In the genomic region with DNA sequence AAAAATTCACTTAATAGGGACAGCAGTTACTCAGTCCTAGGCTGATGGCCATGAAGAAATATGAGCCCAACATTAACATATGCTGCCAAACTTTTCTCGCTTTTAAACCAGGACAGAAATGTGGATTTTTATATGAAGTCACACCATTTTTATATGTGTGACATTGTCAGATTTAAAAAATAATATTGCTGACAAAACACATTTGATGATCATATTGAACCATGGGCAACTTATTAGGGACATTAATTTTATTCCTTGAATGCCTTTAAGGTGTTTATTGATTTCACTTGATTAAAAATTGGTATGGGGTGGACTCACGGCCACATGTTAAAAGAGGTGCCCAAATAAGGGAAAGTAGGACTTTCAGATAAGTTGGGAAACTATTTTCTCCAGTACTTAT, we compare ENCODE assay signal across 21 cellular contexts. TPM values are rescaled to one million over a fixed set of nuclear protein-coding genes. Genes with fewer than 3 reads are reported as not detected.
DNase-seq lines count a peak whose midpoint lies in the region; ATAC-seq, FAIRE-seq and TF ChIP-seq lines count a peak whose summit lies in the region.
"Had no signal": no experiment of that assay in that cellular context is flagged by ENCODE, and none has a peak within 500 bp of the region (broad histone marks: within the 10 kb centered on the region; RNA-seq: fewer than 3 reads in every experiment).

No MANE protein-coding gene starts in this region.

- H2BK5ac ChIP-seq in IMR-90 (ENCODE audit: low read depth, low read length, poor library complexity, severe bottlenecking) = no peak overlapping the region

- H3K9me3 Mint-ChIP-seq in memory B cell (no peaks in the 10 kb centered on the region), endodermal cell (no peaks in the 10 kb centered on the region)
- H3K9me3 Mint-ChIP-seq: CD4-positive, alpha-beta T cell; CD8-positive, alpha-beta T cell had no signal

- H2BK15ac ChIP-seq in IMR-90 (ENCODE audit: low read depth, low read length) = no peak overlapping the region

- TF ChIP-seq CTCF in A549 (IDR thresholded peaks at IDR 0.05) (no peak), IMR-90 (conservative IDR thresholded peaks at IDR 0.05; ENCODE audit: low read depth, low read length) (no peak), endodermal cell (conservative IDR thresholded peaks at IDR 0.05) (no peak)

- H3K27me3 ChIP-seq in IMR-90 (ENCODE audit: control insufficient read depth, insufficient read depth, low read length) (no peaks in the 10 kb centered on the region), endodermal cell (ENCODE audit: control insufficient read depth, insufficient read depth, low read length, poor library complexity, severe bottlenecking) (no peaks in the 10 kb centered on the region)
- H3K27me3 ChIP-seq: BLaER1 treated with 17β-estradiol and CSF1 and Interleukin-3, amounts not matched to agents 10 nM and 100 nM had no signal

- WGBS in A549 (ENCODE audit: missing lambda C conversion rate) = 93% methylated on average over 2 of the region's 2 CpGs
- no CpG with 5 or more reads among the region's 2 CpGs for WGBS in IMR-90 (ENCODE audit: extremely low coverage in 2 of 2, insufficient read length in 1 of 2), 2 experiments
- 96% methylated on average over 2 of the region's 2 CpGs; no CpG with 5 or more reads in 1 of the 2 experiments for WGBS in endodermal cell (ENCODE audit: insufficient coverage in 1 of 2, insufficient read length in 1 of 2), 2 experiments

- CTCF ChIA-PET in A549 (lab: Yijun Ruan, JAX) = no interaction called here
- CTCF ChIA-PET in IMR-90 (lab: Yijun Ruan, JAX) = no interaction called here

- H3K4me2 ChIP-seq in A549 (no peak overlapping the region), IMR-90 (ENCODE audit: low read depth, low read length) (no peak overlapping the region)
- H3K4me2 ChIP-seq: BLaER1 treated with 17β-estradiol and CSF1 and Interleukin-3, amounts not matched to agents 10 nM and 100 nM had no signal

- H3K56ac ChIP-seq in IMR-90 (ENCODE audit: extremely low read depth, insufficient read depth, low read length) = no peak overlapping the region

- dilution Hi-C loops in IMR-90 (cut with HindIII; ENCODE audit: low sequenced_read_pairs, unreplicated experiment) = no loop called here

- H3K4me1 ChIP-seq in A549 = no peaks in the 10 kb centered on the region
- H3K4me1 ChIP-seq in IMR-90 (ENCODE audit: control insufficient read depth, insufficient read depth, low read length) = no peaks in the 10 kb centered on the region
- no peaks in the 10 kb centered on the region for H3K4me1 ChIP-seq in endodermal cell (ENCODE audit: control insufficient read depth, insufficient read depth, low read length)
- H3K4me1 ChIP-seq: Caco-2 had no signal

- in situ Hi-C loops in IMR-90 (cut with MboI; ENCODE audit: low sequenced_read_pairs) = no loop called here

- no peak overlapping the region for H3K27ac ChIP-seq in A549
- no peak overlapping the region for H3K27ac ChIP-seq in IMR-90 (ENCODE audit: insufficient read depth, low read length)
- H3K27ac ChIP-seq in endodermal cell (ENCODE audit: low read depth, low read length) = no peak overlapping the region
- H3K27ac ChIP-seq: BLaER1 treated with 17β-estradiol and CSF1 and Interleukin-3, amounts not matched to agents 10 nM and 100 nM; C4-2B had no signal

- H3K36me3 ChIP-seq in IMR-90 (ENCODE audit: control insufficient read depth, insufficient read depth, low read length) (peaks cover 2% of the 10 kb centered on the region), endodermal cell (ENCODE audit: control insufficient read depth, insufficient read depth, low read length) (peaks cover 33% of the 10 kb centered on the region)

- no peak overlapping the region for H3K18ac ChIP-seq in IMR-90 (ENCODE audit: low read depth, low read length)

- TF ChIP-seq POLR2A in A549 (IDR thresholded peaks at IDR 0.05; ENCODE audit: low read length) (no peak), IMR-90 (IDR thresholded peaks at IDR 0.05; ENCODE audit: low read depth, low read length) (no peak), erythroblast (IDR thresholded peaks at IDR 0.05; ENCODE audit: low read length) (no peak)

- H3K36me3 Mint-ChIP-seq in memory B cell = peaks cover 14% of the 10 kb centered on the region
- peaks cover 34% of the 10 kb centered on the region for H3K36me3 Mint-ChIP-seq in endodermal cell (ENCODE audit: low read depth)

- no peak overlapping the region for H3K9ac ChIP-seq in IMR-90 (ENCODE audit: low read depth, low read length)
- no peak overlapping the region for H3K9ac ChIP-seq in endodermal cell (ENCODE audit: extremely low read depth, low read length, poor library complexity, severe bottlenecking)
- H3K9ac ChIP-seq: BLaER1 treated with 17β-estradiol and CSF1 and Interleukin-3, amounts not matched to agents 10 nM and 100 nM had no signal

- H3K4me3 ChIP-seq in A549 = no peak overlapping the region
- H3K4me3 ChIP-seq in IMR-90 (ENCODE audit: insufficient read depth, low read depth, low read length) = no peak overlapping the region
- no peak overlapping the region for H3K4me3 ChIP-seq in endodermal cell (ENCODE audit: low read length)
- H3K4me3 ChIP-seq: BLaER1 treated with 17β-estradiol and CSF1 and Interleukin-3, amounts not matched to agents 10 nM and 100 nM had no signal

- peaks cover 10% of the 10 kb centered on the region for H3K4me1 Mint-ChIP-seq in memory B cell
- no peaks in the 10 kb centered on the region for H3K4me1 Mint-ChIP-seq in endodermal cell
- H3K4me1 Mint-ChIP-seq: B cell had no signal

- H2AK9ac ChIP-seq in IMR-90 (replicated peaks; ENCODE audit: low read depth, low read length, poor library complexity) = no peak overlapping the region

- no peak overlapping the region for H4K8ac ChIP-seq in IMR-90 (ENCODE audit: low read depth in 2 of 2, low read length in 2 of 2)

- no peak overlapping the region for H3K23ac ChIP-seq in IMR-90 (ENCODE audit: low read depth, low read length)

- no peak overlapping the region for H2BK20ac ChIP-seq in IMR-90 (ENCODE audit: low read depth, low read length)

- no peaks in the 10 kb centered on the region for H3K9me3 ChIP-seq in A549
- no peaks in the 10 kb centered on the region for H3K9me3 ChIP-seq in IMR-90 (ENCODE audit: control insufficient read depth, insufficient read depth, low read length)
- H3K9me3 ChIP-seq in endodermal cell (ENCODE audit: control insufficient read depth, low read length) = no peaks in the 10 kb centered on the region
- H3K9me3 ChIP-seq: BLaER1 treated with 17β-estradiol and CSF1 and Interleukin-3, amounts not matched to agents 10 nM and 100 nM; Caco-2 had no signal

- H3K4me3 Mint-ChIP-seq in memory B cell = no peak overlapping the region
- H3K4me3 Mint-ChIP-seq in endodermal cell = no peak overlapping the region
- H3K4me3 Mint-ChIP-seq: B cell; CD4-positive, alpha-beta T cell; CD8-positive, alpha-beta T cell had no signal

- no peak for TF ChIP-seq RAD21 in A549 (conservative IDR thresholded peaks at IDR 0.05 in 1 of 2, IDR thresholded peaks at IDR 0.05 in 1 of 2)
- no peak for TF ChIP-seq RAD21 in IMR-90 (IDR thresholded peaks at IDR 0.05; ENCODE audit: low read length)

- no peak for FAIRE-seq in A549 (lab: Jason Lieb, UNC)
- FAIRE-seq: A204.1, D721Med, G401.6, GM12891, GM19239 had no signal

- no peak overlapping the region for H2AK5ac ChIP-seq in IMR-90 (ENCODE audit: low read depth, low read length)

- POLR2A ChIA-PET in A549 (lab: Yijun Ruan, JAX) = interaction anchor here (0.6 kb wide), 1 partner anchor 40 kb away, joined by 7 read pairs; no protein-coding TSS in a partner anchor
- POLR2A ChIA-PET in IMR-90 (lab: Charles Lee; ENCODE audit: unreplicated experiment) = no interaction called here

- no peak overlapping the region for H2AFZ ChIP-seq in IMR-90 (replicated peaks; ENCODE audit: low read length, poor library complexity)

- DNase-seq in A549 (ENCODE audit: low read depth in 1 of 2, low spot score in 1 of 2) = no peak
- DNase-seq in IMR-90 = no peak
- no peak for DNase-seq in memory B cell (ENCODE audit: low spot score in 2 of 2)
- no peak for DNase-seq in endodermal cell
- no peak for DNase-seq in RPMI8226
- DNase-seq in erythroblast (lab: John Stamatoyannopoulos, UW) = no peak
- DNase-seq: 8988T; AML-193; Caco-2; Calu3; CD4-positive, alpha-beta T cell; CD8-positive, alpha-beta T cell; DMS79 treated with DMSO at 0.1 percent for 48 hours had no signal

- H3K14ac ChIP-seq in IMR-90 (replicated peaks; ENCODE audit: low read depth, low read length) = no peak overlapping the region

- no peak overlapping the region for H3K4ac ChIP-seq in IMR-90 (ENCODE audit: low read depth, low read length)

- intact Hi-C loops in IMR-90 (cut with micrococcal nuclease) = loop anchor here (10.0 kb wide), 1 partner anchor 48 kb away; no protein-coding TSS in a partner anchor

- H3K9me1 ChIP-seq in IMR-90 (ENCODE audit: insufficient read depth, low read length) = 0 out of 2 replicates have a peak, but pooled peaks cover 4% of the 10 kb centered on the region

- H4K5ac ChIP-seq in IMR-90 (ENCODE audit: low read depth, low read length) = no peak overlapping the region

- peaks cover 5 to 22% of the 10 kb centered on the region in 2 experiments; a peak in 2 of 4 replicates for H3K79me1 ChIP-seq in IMR-90 (ENCODE audit: low read depth in 1 of 2, low read length in 2 of 2)

- ATAC-seq in A549 = no peak
- ATAC-seq in IMR-90 (ENCODE audit: low read depth) = no peak
- no peak for ATAC-seq in memory B cell (ENCODE audit: low read depth)
- ATAC-seq: CD8-positive, alpha-beta T cell had no signal

- H4K20me1 ChIP-seq in IMR-90 (ENCODE audit: insufficient read depth, low read length) = no peaks in the 10 kb centered on the region

- H2BK120ac ChIP-seq in IMR-90 (ENCODE audit: low read depth, low read length) = no peak overlapping the region

- H4K91ac ChIP-seq in IMR-90 (ENCODE audit: insufficient read depth, low read depth, low read length) = no peak overlapping the region

- peak overlapping the region; percentile 86 for H3K27ac Mint-ChIP-seq in memory B cell
- H3K27ac Mint-ChIP-seq in endodermal cell = no peak overlapping the region
- H3K27ac Mint-ChIP-seq: B cell; CD4-positive, alpha-beta T cell; CD8-positive, alpha-beta T cell had no signal

- no TSS peak for BruUV-seq in IMR-90 (replicated peaks; lab: Mats Ljungman, UMichigan)

- TF ChIP-seq EP300 in A549 (IDR thresholded peaks at IDR 0.05) = no peak

- H3K27me3 Mint-ChIP-seq in memory B cell (no peaks in the 10 kb centered on the region), endodermal cell (ENCODE audit: insufficient read depth) (no peaks in the 10 kb centered on the region)
- H3K27me3 Mint-ChIP-seq: B cell; CD4-positive, alpha-beta T cell had no signal

RNA-seq across cellular contexts. Expression of gene RPRD2, which starts 58.6 kb away (rescaled TPM):
- polyA plus RNA-seq in A549 (2011; rRNA removed) (20.8 and 21.1 TPM in 2 replicates), A549 (2017; fragmentation: RNase III; extraction: RNeasy Plus Mini Kit Qiagen cat#74134 plus additional on column Dnase treatment) (9.0 to 10.3 TPM (median 9.8 TPM) in 3 replicates), IMR-90 (2012; rRNA removed) (11.6 and 13.9 TPM in 2 replicates)
- 7.7 and 10.0 TPM in 2 replicates for polyA plus RNA-seq in A549 (2012; cell fraction: cytosol; rRNA removed)
- polyA plus RNA-seq in A549 (2012; cell fraction: nucleus; rRNA removed) = 9.9 and 12.3 TPM in 2 replicates
- polyA minus RNA-seq in A549 (2011; rRNA and poly(A)+ RNA removed) = 17.3 and 20.5 TPM in 2 replicates
- total RNA-seq in IMR-90 (2012; rRNA removed) (3.9 and 5.3 TPM in 2 replicates), endodermal cell (10 to 100 TPM; 33.1 to 35.9 TPM)
- polyA plus RNA-seq in IMR-90 (2012; cell fraction: cytosol; rRNA removed) = 3.2 and 5.2 TPM in 2 replicates
- polyA plus RNA-seq in IMR-90 (2012; cell fraction: nucleus; rRNA removed; ENCODE audit: low replicate concordance) = 6.9 and 11.9 TPM in 2 replicates
- 31.4 TPM for polyA plus RNA-seq in endodermal cell (2013, experiment 1 of 2)
- 28.7 TPM for polyA plus RNA-seq in endodermal cell (2013, experiment 2 of 2)
